In genomic region chr17:13825526-13826040, GRCh38 we compare ENCODE assay signal across 13 cellular contexts.
DNase-seq lines count a peak whose midpoint lies in the region; ATAC-seq and TF ChIP-seq lines count a peak whose summit lies in the region.
"Had no signal": no experiment of that assay in that cellular context is flagged by ENCODE, and none has a peak within 500 bp of the region (broad histone marks: within the 10 kb centered on the region; RNA-seq: fewer than 3 reads in every experiment).

No MANE protein-coding gene starts in this region.

- H3K27ac Mint-ChIP-seq in H9 (no peak overlapping the region), endodermal cell (no peak overlapping the region), Calu3 (ENCODE audit: unreplicated experiment) (no peak overlapping the region)

- H2BK20ac ChIP-seq in H9 (ENCODE audit: low read depth, low read length, poor library complexity, severe bottlenecking), result peak overlapping the region; percentile 26

- H3K4me3 Mint-ChIP-seq in H9 (no peak overlapping the region), endodermal cell (no peak overlapping the region), Calu3 (ENCODE audit: low read depth, unreplicated experiment) (no peak overlapping the region)
- H3K4me3 Mint-ChIP-seq: CD4-positive, CD25-positive, alpha-beta regulatory T cell had no signal

- H3K4me3 ChIP-seq in endodermal cell (ENCODE audit: low read length) (peak overlapping the region; percentile 18), lower lobe of right lung (no peak overlapping the region)
- H3K4me3 ChIP-seq: BLaER1 treated with 17β-estradiol and CSF1 and Interleukin-3, amounts not matched to agents 10 nM and 100 nM had no signal

- H3T11ph ChIP-seq in H9 (ENCODE audit: low read length), result no peak overlapping the region

- H2AFZ ChIP-seq in H9 (ENCODE audit: low read length), result no peak overlapping the region

- H3K36me3 ChIP-seq in endodermal cell (ENCODE audit: control insufficient read depth, insufficient read depth, low read length) (no peaks in the 10 kb centered on the region), lower lobe of right lung (no peaks in the 10 kb centered on the region)

- no peak overlapping the region for H4K8ac ChIP-seq in H9 (replicated peaks; ENCODE audit: insufficient read length, low read depth, low read length)

- WGBS in H9 (ENCODE audit: extremely low coverage, insufficient read length, low lambda C conversion rate), result no CpG with 5 or more reads among the region's 1 CpG
- WGBS in endodermal cell (ENCODE audit: insufficient coverage in 1 of 2, insufficient read length in 1 of 2), 2 experiments, result 100% methylated on average over 1 of the region's 1 CpG

- H3K27me3 ChIP-seq in H9 (ENCODE audit: insufficient read depth, low read length), result no peaks in the 10 kb centered on the region
- H3K27me3 ChIP-seq in endodermal cell (ENCODE audit: control insufficient read depth, insufficient read depth, low read length, poor library complexity, severe bottlenecking), result no peaks in the 10 kb centered on the region
- H3K27me3 ChIP-seq in lower lobe of right lung (ENCODE audit: low read depth), result no peaks in the 10 kb centered on the region
- H3K27me3 ChIP-seq: BLaER1 treated with 17β-estradiol and CSF1 and Interleukin-3, amounts not matched to agents 10 nM and 100 nM had no signal

- no peaks in the 10 kb centered on the region for H3K79me1 ChIP-seq in H9 (ENCODE audit: insufficient read depth, low read depth, low read length, poor library complexity, severe bottlenecking)

- no peak overlapping the region for H3K4ac ChIP-seq in H9 (ENCODE audit: low read depth, low read length)

- no peak overlapping the region for H3K56ac ChIP-seq in H9 (ENCODE audit: insufficient read length, low read depth, low read length)

- no peak overlapping the region for H2AK5ac ChIP-seq in H9 (ENCODE audit: insufficient read length, low read length)

- no peak overlapping the region for H2BK120ac ChIP-seq in H9 (ENCODE audit: low read depth, low read length, poor library complexity, severe bottlenecking)

- H3K9me3 Mint-ChIP-seq in H9, result no peaks in the 10 kb centered on the region
- peaks cover 3% of the 10 kb centered on the region for H3K9me3 Mint-ChIP-seq in endodermal cell
- peaks cover 9% of the 10 kb centered on the region for H3K9me3 Mint-ChIP-seq in Calu3 (ENCODE audit: low read depth, unreplicated experiment)

- H3K23ac ChIP-seq in H9 (ENCODE audit: insufficient read length, low read depth, low read length), result no peak overlapping the region

- no peaks in the 10 kb centered on the region for H3K27me3 Mint-ChIP-seq in H9 (ENCODE audit: low read depth)
- no peaks in the 10 kb centered on the region for H3K27me3 Mint-ChIP-seq in endodermal cell (ENCODE audit: insufficient read depth)
- H3K27me3 Mint-ChIP-seq in Calu3 (ENCODE audit: unreplicated experiment), result no peaks in the 10 kb centered on the region
- H3K27me3 Mint-ChIP-seq: CD4-positive, CD25-positive, alpha-beta regulatory T cell had no signal

- no peak overlapping the region for H4K91ac ChIP-seq in H9 (ENCODE audit: insufficient read length, low read depth, low read length)

- DNase-seq in AG20443 (ENCODE audit: low spot score) (peak; percentile 12), H9 (no peak), endodermal cell (no peak), Calu3 (no peak), lower lobe of right lung (no peak)
- DNase-seq in stimulated activated CD4-positive, alpha-beta T cell treated with anti-CD3 and anti-CD28 coated beads, Interleukin-4, amount 100 ng/mL, for 24 hours, result no peak
- DNase-seq in effector CD8-positive, alpha-beta T cell (lab: John Stamatoyannopoulos, UW), result no peak
- DNase-seq: DMS 273 treated with DMSO at 0.1 percent for 48 hours, HCEC 1CT, IMR-90, KBM-7 had no signal

- ATAC-seq in lower lobe of right lung, result no peak

- H2BK15ac ChIP-seq in H9 (ENCODE audit: low read depth, low read length), result no peak overlapping the region

- H3K36me3 Mint-ChIP-seq in H9 (ENCODE audit: insufficient read depth in 1 of 3, low read depth in 3 of 3) (no peaks in the 10 kb centered on the region), endodermal cell (ENCODE audit: low read depth) (no peaks in the 10 kb centered on the region), Calu3 (ENCODE audit: insufficient read depth, unreplicated experiment) (no peaks in the 10 kb centered on the region)
- H3K36me3 Mint-ChIP-seq: CD4-positive, CD25-positive, alpha-beta regulatory T cell had no signal

- no peak overlapping the region for H4K5ac ChIP-seq in H9 (ENCODE audit: insufficient read length, low read depth, low read length)

- H4K20me1 ChIP-seq in H9 (ENCODE audit: control insufficient read depth, insufficient read depth, insufficient read length), result no peaks in the 10 kb centered on the region
- H4K20me1 ChIP-seq: BLaER1 treated with 17β-estradiol and CSF1 and Interleukin-3, amounts not matched to agents 10 nM and 100 nM had no signal

- CTCF ChIA-PET in Calu3 (lab: Charles Lee), result no interaction called here

- H3K23me2 ChIP-seq in H9 (ENCODE audit: insufficient read length, low read depth, low read length, poor library complexity, severe bottlenecking), result no peaks in the 10 kb centered on the region

- H3K4me2 ChIP-seq in H9 (ENCODE audit: insufficient read depth, insufficient read length, low read length), result no peak overlapping the region
- H3K4me2 ChIP-seq: BLaER1 treated with 17β-estradiol and CSF1 and Interleukin-3, amounts not matched to agents 10 nM and 100 nM had no signal

- no peak overlapping the region for H2BK12ac ChIP-seq in H9 (ENCODE audit: insufficient read length, low read depth, low read length)

- no peak overlapping the region for H2BK5ac ChIP-seq in H9 (ENCODE audit: insufficient read length, low read length)

- H3K9me3 ChIP-seq in H9 (ENCODE audit: control insufficient read depth, low read depth, low read length), result no peaks in the 10 kb centered on the region
- no peaks in the 10 kb centered on the region for H3K9me3 ChIP-seq in endodermal cell (ENCODE audit: control insufficient read depth, low read length)
- no peaks in the 10 kb centered on the region for H3K9me3 ChIP-seq in lower lobe of right lung

- H3K4me1 ChIP-seq in H9 (ENCODE audit: insufficient read depth, low read length), result no peaks in the 10 kb centered on the region
- no peaks in the 10 kb centered on the region for H3K4me1 ChIP-seq in endodermal cell (ENCODE audit: control insufficient read depth, insufficient read depth, low read length)
- H3K4me1 ChIP-seq in lower lobe of right lung, result no peaks in the 10 kb centered on the region
- H3K4me1 ChIP-seq: BLaER1 treated with 17β-estradiol and CSF1 and Interleukin-3, amounts not matched to agents 10 nM and 100 nM had no signal

- H3K4me1 Mint-ChIP-seq in H9 (no peaks in the 10 kb centered on the region), endodermal cell (peaks cover 10% of the 10 kb centered on the region), Calu3 (ENCODE audit: low read depth, unreplicated experiment) (no peaks in the 10 kb centered on the region)

- H3K27ac ChIP-seq in H9 (ENCODE audit: insufficient read length, low read depth, low read length) (no peak overlapping the region), endodermal cell (ENCODE audit: low read depth, low read length) (no peak overlapping the region), lower lobe of right lung (no peak overlapping the region)
- H3K27ac ChIP-seq: BLaER1 treated with 17β-estradiol and CSF1 and Interleukin-3, amounts not matched to agents 10 nM and 100 nM had no signal

- TF ChIP-seq CTCF in H9 (conservative IDR thresholded peaks at IDR 0.05) (no peak), endodermal cell (conservative IDR thresholded peaks at IDR 0.05) (no peak), Calu3 (IDR thresholded peaks at IDR 0.05; ENCODE audit: unreplicated experiment) (no peak), lower lobe of right lung (IDR thresholded peaks at IDR 0.05) (no peak)

- intact Hi-C loops in Calu3 (cut with micrococcal nuclease; ENCODE audit: unreplicated experiment) (no loop called here), lower lobe of right lung (cut with DNase I) (no loop called here)

- H3K14ac ChIP-seq in H9 (ENCODE audit: insufficient read depth, low read length), result no peak overlapping the region

- H3K9ac ChIP-seq in H9 (ENCODE audit: extremely low read depth, insufficient read length, low read length) (no peak overlapping the region), endodermal cell (ENCODE audit: extremely low read depth, low read length, poor library complexity, severe bottlenecking) (no peak overlapping the region)
- H3K9ac ChIP-seq: BLaER1 treated with 17β-estradiol and CSF1 and Interleukin-3, amounts not matched to agents 10 nM and 100 nM had no signal

- BruUV-seq in Calu3 (replicated peaks; lab: Mats Ljungman, UMichigan), result no TSS peak

- no peak overlapping the region for H3K18ac ChIP-seq in H9 (ENCODE audit: insufficient read length, low read depth, low read length)

- no peaks in the 10 kb centered on the region for H3K79me2 ChIP-seq in H9 (ENCODE audit: insufficient read depth, low read length)
